Comparison of ENCODE assay signal across 8 cellular contexts in genomic region chr15:73273181-73274002, GRCh38.
DNase-seq lines count a peak whose midpoint lies in the region; ATAC-seq and TF ChIP-seq lines count a peak whose summit lies in the region.

No MANE protein-coding gene starts in this region.

- H3K4me1 Mint-ChIP-seq in activated naive CD8-positive, alpha-beta T cell treated with anti-CD3 and anti-CD28 coated beads, Interleukin-2, amount 10 ng/mL, durations not matched to agents 7 days and 5 days: peaks cover 4% of the 10 kb centered on the region

- no peaks in the 10 kb centered on the region for H3K36me3 Mint-ChIP-seq in activated naive CD8-positive, alpha-beta T cell treated with anti-CD3 and anti-CD28 coated beads, Interleukin-2, amount 10 ng/mL, durations not matched to agents 7 days and 5 days

- peaks cover 0 to 39% of the 10 kb centered on the region in 2 donors for H3K36me3 ChIP-seq in psoas muscle (ENCODE audit: insufficient read depth in 1 of 2, low read depth in 1 of 2)

- peak; percentile 47 for ATAC-seq in activated naive CD8-positive, alpha-beta T cell treated with anti-CD3 and anti-CD28 coated beads, Interleukin-2, amount 10 ng/mL, durations not matched to agents 7 days and 5 days (ENCODE audit: low read depth)
- peak; percentile 72 to 89 for ATAC-seq in left cardiac atrium
- peak; percentile 84 to 96 (median 90) for ATAC-seq in psoas muscle
- ATAC-seq in GM19328 (IDR thresholded peaks at IDR 0.05; ENCODE audit: unreplicated experiment): no peak

- intact Hi-C loops in left cardiac atrium (cut with DNase I) (loop anchor here in 1 of 2 donors (2.0 to 10.0 kb wide), 2 partner anchors 33 to 549 kb away; no protein-coding TSS in a partner anchor), psoas muscle (cut with DNase I) (loop anchor here in 1 of 2 donors (2.0 to 10.0 kb wide), 3 partner anchors 31 to 551 kb away; no protein-coding TSS in a partner anchor)

- POLR2A ChIA-PET in GM10248 (lab: Yijun Ruan, JAX): no interaction called here
- POLR2A ChIA-PET in activated naive CD8-positive, alpha-beta T cell treated with anti-CD3 and anti-CD28 coated beads, Interleukin-2, amount 10 ng/mL, durations not matched to agents 7 days and 5 days (lab: Charles Lee): no interaction called here

- DNase-seq in GM10248 (ENCODE audit: extremely low spot score) (peak; percentile 48), KG1 (lab: John Stamatoyannopoulos, UW) (peak; percentile 12), RPMI8226 (peak; percentile 69), left cardiac atrium (peak; percentile 33), psoas muscle (peak; percentile 17 to 53), NCI-H128 (lab: John Stamatoyannopoulos, UW; ENCODE audit: unreplicated experiment) (no peak)
- DNase-seq in activated naive CD8-positive, alpha-beta T cell treated with anti-CD3 and anti-CD28 coated beads, Interleukin-2, amount 10 ng/mL, durations not matched to agents 7 days and 5 days: no peak

- H3K4me1 ChIP-seq in psoas muscle: peaks cover 6% of the 10 kb centered on the region

- no peaks in the 10 kb centered on the region for H3K9me3 ChIP-seq in psoas muscle

- no peak overlapping the region for H3K27ac Mint-ChIP-seq in activated naive CD8-positive, alpha-beta T cell treated with anti-CD3 and anti-CD28 coated beads, Interleukin-2, amount 10 ng/mL, durations not matched to agents 7 days and 5 days

- CTCF ChIA-PET in GM10248 (lab: Yijun Ruan, JAX): interaction anchor here (0.6 to 9.5 kb wide), 20 partner anchors 9 to 560 kb away, joined by 3 to 140 read pairs (median 4); no protein-coding TSS in a partner anchor

- WGBS in psoas muscle, 3 donors: 34 to 39% (median 34%) methylated on average over 5 of the region's 5 CpGs

- H3K27ac ChIP-seq in psoas muscle: no peak overlapping the region

- H3K27me3 ChIP-seq in psoas muscle (ENCODE audit: insufficient read depth in 3 of 3, low read length in 2 of 3): no peaks in the 10 kb centered on the region

- no peaks in the 10 kb centered on the region for H3K9me3 Mint-ChIP-seq in activated naive CD8-positive, alpha-beta T cell treated with anti-CD3 and anti-CD28 coated beads, Interleukin-2, amount 10 ng/mL, durations not matched to agents 7 days and 5 days

- TF ChIP-seq CTCF in GM10248 (IDR thresholded peaks at IDR 0.05; ENCODE audit: control extremely low read depth, extremely low read depth, low read depth, missing control alignments) (peak; percentile 65), psoas muscle (IDR thresholded peaks at IDR 0.05) (peak; percentile 80)

- no peak overlapping the region for H3K4me3 ChIP-seq in psoas muscle

- H3K4me3 Mint-ChIP-seq in activated naive CD8-positive, alpha-beta T cell treated with anti-CD3 and anti-CD28 coated beads, Interleukin-2, amount 10 ng/mL, durations not matched to agents 7 days and 5 days: peak overlapping the region; percentile 48

- H3K27me3 Mint-ChIP-seq in activated naive CD8-positive, alpha-beta T cell treated with anti-CD3 and anti-CD28 coated beads, Interleukin-2, amount 10 ng/mL, durations not matched to agents 7 days and 5 days: peaks cover 4% of the 10 kb centered on the region

Comparison
In these comparisons a context has a peak if more than half of its experiments do, and no peak if none do; other contexts are left out.
1. DNase-seq: peak in GM10248 (single experiment), KG1 (single experiment), RPMI8226 (single experiment), left cardiac atrium (single experiment) and psoas muscle (2 of 2); none in activated naive CD8-positive, alpha-beta T cell treated with anti-CD3 and anti-CD28 coated beads, Interleukin-2, amount 10 ng/mL, durations not matched to agents 7 days and 5 days (single experiment) and NCI-H128 (single experiment).